In genomic region chr1:3575953-3576352, GRCh38 we compare ENCODE assay signal across 3 cellular contexts.
TF ChIP-seq lines count a peak whose summit lies in the region.

No MANE protein-coding gene starts in this region.

TF ChIP-seq in GM23338, 12 proteins besides CTCF, POLR2A, EP300 and RAD21 (continues in another document):
- TF ChIP-seq EZH2 (IDR thresholded peaks at IDR 0.05; ENCODE audit: low read depth, unreplicated experiment) (no peak), ZNF114 (CRISPR knock-in tag; IDR thresholded peaks at IDR 0.05) (no peak), CREB1 (CRISPR knock-in tag; IDR thresholded peaks at IDR 0.05; ENCODE audit: low read depth) (no peak), NANOG (IDR thresholded peaks at IDR 0.05; ENCODE audit: borderline replicate concordance) (no peak)
- TF ChIP-seq, protein P1, sequence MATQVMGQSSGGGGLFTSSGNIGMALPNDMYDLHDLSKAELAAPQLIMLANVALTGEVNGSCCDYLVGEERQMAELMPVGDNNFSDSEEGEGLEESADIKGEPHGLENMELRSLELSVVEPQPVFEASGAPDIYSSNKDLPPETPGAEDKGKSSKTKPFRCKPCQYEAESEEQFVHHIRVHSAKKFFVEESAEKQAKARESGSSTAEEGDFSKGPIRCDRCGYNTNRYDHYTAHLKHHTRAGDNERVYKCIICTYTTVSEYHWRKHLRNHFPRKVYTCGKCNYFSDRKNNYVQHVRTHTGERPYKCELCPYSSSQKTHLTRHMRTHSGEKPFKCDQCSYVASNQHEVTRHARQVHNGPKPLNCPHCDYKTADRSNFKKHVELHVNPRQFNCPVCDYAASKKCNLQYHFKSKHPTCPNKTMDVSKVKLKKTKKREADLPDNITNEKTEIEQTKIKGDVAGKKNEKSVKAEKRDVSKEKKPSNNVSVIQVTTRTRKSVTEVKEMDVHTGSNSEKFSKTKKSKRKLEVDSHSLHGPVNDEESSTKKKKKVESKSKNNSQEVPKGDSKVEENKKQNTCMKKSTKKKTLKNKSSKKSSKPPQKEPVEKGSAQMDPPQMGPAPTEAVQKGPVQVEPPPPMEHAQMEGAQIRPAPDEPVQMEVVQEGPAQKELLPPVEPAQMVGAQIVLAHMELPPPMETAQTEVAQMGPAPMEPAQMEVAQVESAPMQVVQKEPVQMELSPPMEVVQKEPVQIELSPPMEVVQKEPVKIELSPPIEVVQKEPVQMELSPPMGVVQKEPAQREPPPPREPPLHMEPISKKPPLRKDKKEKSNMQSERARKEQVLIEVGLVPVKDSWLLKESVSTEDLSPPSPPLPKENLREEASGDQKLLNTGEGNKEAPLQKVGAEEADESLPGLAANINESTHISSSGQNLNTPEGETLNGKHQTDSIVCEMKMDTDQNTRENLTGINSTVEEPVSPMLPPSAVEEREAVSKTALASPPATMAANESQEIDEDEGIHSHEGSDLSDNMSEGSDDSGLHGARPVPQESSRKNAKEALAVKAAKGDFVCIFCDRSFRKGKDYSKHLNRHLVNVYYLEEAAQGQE (IDR thresholded peaks at IDR 0.05; ENCODE audit: unreplicated experiment) = no peak

TF ChIP-seq in K562, 482 proteins besides CTCF, POLR2A, EP300 and RAD21:
- no peak for TF ChIP-seq MAFK (IDR thresholded peaks at IDR 0.05; ENCODE audit: low read length)
- TF ChIP-seq RBM25 (IDR thresholded peaks at IDR 0.05; ENCODE audit: low read depth, low read length, severe bottlenecking) = no peak
- no peak for TF ChIP-seq POLR3A (IDR thresholded peaks at IDR 0.05; ENCODE audit: borderline replicate concordance, extremely low read depth, insufficient read depth, insufficient read length)
- TF ChIP-seq, protein P2, sequence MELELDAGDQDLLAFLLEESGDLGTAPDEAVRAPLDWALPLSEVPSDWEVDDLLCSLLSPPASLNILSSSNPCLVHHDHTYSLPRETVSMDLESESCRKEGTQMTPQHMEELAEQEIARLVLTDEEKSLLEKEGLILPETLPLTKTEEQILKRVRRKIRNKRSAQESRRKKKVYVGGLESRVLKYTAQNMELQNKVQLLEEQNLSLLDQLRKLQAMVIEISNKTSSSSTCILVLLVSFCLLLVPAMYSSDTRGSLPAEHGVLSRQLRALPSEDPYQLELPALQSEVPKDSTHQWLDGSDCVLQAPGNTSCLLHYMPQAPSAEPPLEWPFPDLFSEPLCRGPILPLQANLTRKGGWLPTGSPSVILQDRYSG (tag; conservative IDR thresholded peaks at IDR 0.05; ENCODE audit: low read depth) = no peak
- TF ChIP-seq, protein P3, sequence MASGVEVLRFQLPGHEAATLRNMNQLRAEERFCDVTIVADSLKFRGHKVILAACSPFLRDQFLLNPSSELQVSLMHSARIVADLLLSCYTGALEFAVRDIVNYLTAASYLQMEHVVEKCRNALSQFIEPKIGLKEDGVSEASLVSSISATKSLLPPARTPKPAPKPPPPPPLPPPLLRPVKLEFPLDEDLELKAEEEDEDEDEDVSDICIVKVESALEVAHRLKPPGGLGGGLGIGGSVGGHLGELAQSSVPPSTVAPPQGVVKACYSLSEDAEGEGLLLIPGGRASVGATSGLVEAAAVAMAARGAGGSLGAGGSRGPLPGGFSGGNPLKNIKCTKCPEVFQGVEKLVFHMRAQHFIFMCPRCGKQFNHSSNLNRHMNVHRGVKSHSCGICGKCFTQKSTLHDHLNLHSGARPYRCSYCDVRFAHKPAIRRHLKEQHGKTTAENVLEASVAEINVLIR (CRISPR knock-in tag; IDR thresholded peaks at IDR 0.05) = no peak
- no peak for TF ChIP-seq HDAC2 (IDR thresholded peaks at IDR 0.05)
- no peak for TF ChIP-seq ZFPM2 (CRISPR knock-in tag; IDR thresholded peaks at IDR 0.05)
- TF ChIP-seq PHF21A (IDR thresholded peaks at IDR 0.05; ENCODE audit: borderline replicate concordance, low read depth) = no peak

TF ChIP-seq in WTC11, 78 proteins besides CTCF, POLR2A, EP300 and RAD21:
- TF ChIP-seq SP1 (CRISPR knock-in tag; conservative IDR thresholded peaks at IDR 0.05) (no peak), RORB (CRISPR knock-in tag; IDR thresholded peaks at IDR 0.05) (no peak), CBFB (CRISPR knock-in tag; IDR thresholded peaks at IDR 0.05; ENCODE audit: low read depth) (no peak), GTF2I (CRISPR knock-in tag; conservative IDR thresholded peaks at IDR 0.05) (no peak), ZNF219 (CRISPR knock-in tag; IDR thresholded peaks at IDR 0.05; ENCODE audit: borderline replicate concordance) (no peak), FOXK1 (CRISPR knock-in tag; IDR thresholded peaks at IDR 0.05) (no peak), JAZF1 (CRISPR knock-in tag; IDR thresholded peaks at IDR 0.05) (no peak), ZNF138 (CRISPR knock-in tag; conservative IDR thresholded peaks at IDR 0.05) (no peak), KAT7 (CRISPR knock-in tag; IDR thresholded peaks at IDR 0.05; ENCODE audit: borderline replicate concordance) (no peak), ZBTB43 (CRISPR knock-in tag; IDR thresholded peaks at IDR 0.05) (no peak), FOXJ3 (CRISPR knock-in tag; IDR thresholded peaks at IDR 0.05; ENCODE audit: borderline replicate concordance) (no peak)
- TF ChIP-seq, protein P4, sequence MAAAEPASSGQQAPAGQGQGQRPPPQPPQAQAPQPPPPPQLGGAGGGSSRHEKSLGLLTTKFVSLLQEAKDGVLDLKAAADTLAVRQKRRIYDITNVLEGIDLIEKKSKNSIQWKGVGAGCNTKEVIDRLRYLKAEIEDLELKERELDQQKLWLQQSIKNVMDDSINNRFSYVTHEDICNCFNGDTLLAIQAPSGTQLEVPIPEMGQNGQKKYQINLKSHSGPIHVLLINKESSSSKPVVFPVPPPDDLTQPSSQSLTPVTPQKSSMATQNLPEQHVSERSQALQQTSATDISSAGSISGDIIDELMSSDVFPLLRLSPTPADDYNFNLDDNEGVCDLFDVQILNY (CRISPR knock-in tag; IDR thresholded peaks at IDR 0.05) = no peak
- TF ChIP-seq, protein P5, sequence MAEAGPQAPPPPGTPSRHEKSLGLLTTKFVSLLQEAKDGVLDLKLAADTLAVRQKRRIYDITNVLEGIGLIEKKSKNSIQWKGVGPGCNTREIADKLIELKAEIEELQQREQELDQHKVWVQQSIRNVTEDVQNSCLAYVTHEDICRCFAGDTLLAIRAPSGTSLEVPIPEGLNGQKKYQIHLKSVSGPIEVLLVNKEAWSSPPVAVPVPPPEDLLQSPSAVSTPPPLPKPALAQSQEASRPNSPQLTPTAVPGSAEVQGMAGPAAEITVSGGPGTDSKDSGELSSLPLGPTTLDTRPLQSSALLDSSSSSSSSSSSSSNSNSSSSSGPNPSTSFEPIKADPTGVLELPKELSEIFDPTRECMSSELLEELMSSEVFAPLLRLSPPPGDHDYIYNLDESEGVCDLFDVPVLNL (CRISPR knock-in tag; IDR thresholded peaks at IDR 0.05; ENCODE audit: borderline replicate concordance, low read depth) = no peak
- TF ChIP-seq, protein P6, sequence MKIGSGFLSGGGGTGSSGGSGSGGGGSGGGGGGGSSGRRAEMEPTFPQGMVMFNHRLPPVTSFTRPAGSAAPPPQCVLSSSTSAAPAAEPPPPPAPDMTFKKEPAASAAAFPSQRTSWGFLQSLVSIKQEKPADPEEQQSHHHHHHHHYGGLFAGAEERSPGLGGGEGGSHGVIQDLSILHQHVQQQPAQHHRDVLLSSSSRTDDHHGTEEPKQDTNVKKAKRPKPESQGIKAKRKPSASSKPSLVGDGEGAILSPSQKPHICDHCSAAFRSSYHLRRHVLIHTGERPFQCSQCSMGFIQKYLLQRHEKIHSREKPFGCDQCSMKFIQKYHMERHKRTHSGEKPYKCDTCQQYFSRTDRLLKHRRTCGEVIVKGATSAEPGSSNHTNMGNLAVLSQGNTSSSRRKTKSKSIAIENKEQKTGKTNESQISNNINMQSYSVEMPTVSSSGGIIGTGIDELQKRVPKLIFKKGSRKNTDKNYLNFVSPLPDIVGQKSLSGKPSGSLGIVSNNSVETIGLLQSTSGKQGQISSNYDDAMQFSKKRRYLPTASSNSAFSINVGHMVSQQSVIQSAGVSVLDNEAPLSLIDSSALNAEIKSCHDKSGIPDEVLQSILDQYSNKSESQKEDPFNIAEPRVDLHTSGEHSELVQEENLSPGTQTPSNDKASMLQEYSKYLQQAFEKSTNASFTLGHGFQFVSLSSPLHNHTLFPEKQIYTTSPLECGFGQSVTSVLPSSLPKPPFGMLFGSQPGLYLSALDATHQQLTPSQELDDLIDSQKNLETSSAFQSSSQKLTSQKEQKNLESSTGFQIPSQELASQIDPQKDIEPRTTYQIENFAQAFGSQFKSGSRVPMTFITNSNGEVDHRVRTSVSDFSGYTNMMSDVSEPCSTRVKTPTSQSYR (CRISPR knock-in tag; IDR thresholded peaks at IDR 0.05) = no peak
TF ChIP-seq in WTC11: peak in this region for 0.
